ENCODE assay signal across 12 cellular contexts in the genomic region with DNA sequence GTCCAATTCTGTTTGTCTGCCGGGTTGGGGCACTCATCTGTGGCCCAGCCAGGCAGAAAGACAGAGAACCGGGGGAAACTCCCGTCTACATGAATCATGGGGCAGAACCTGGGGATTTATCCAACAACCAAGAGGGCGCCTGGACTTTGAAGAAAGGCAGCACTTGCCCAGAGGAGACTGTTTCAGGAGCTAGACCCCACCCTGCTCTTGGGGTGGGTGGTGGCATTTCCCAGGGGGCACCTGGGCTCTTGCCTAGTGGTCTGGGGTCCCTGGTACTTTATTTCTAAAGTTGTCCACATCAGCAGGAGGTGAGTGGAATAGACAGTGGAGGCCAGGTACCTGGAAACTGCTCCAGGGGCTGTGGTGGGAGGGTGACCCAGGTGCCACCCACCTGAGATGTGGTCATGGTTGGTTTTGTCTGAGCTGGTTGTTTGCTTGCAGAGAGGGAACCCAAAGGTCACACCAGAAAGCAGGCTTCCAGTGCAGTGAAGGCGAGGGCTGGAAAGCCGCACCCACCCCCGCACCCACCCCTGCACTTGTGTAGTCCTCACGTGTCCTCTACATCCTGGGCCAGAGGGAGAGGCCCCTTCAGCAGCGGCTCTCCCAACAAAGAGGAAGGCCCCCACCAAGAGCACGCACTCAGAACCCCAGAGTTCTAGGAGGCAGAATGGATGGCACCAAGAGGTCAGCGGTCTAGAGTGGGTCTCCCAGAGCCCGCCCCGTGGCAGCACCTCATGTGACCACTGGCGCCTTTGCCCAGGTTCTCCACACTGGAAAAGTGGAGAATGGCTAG.
DNase-seq lines count a peak whose midpoint lies in the region; ATAC-seq, FAIRE-seq and TF ChIP-seq lines count a peak whose summit lies in the region.
"Had no signal": no experiment of that assay in that cellular context is flagged by ENCODE, and none has a peak within 500 bp of the region (broad histone marks: within the 10 kb centered on the region; RNA-seq: fewer than 3 reads in every experiment).

No MANE protein-coding gene starts in this region.

- H3K27me3 Mint-ChIP-seq in astrocyte (ENCODE audit: low read depth, unreplicated experiment) (peaks cover 28% of the 10 kb centered on the region), T-cell (peaks cover 36 to 44% of the 10 kb centered on the region in 2 donors)

- peaks cover 2% of the 10 kb centered on the region for H3K36me3 Mint-ChIP-seq in astrocyte (ENCODE audit: low read depth, unreplicated experiment)
- no peaks in the 10 kb centered on the region for H3K36me3 Mint-ChIP-seq in T-cell
- H3K36me3 Mint-ChIP-seq: CD8-positive, alpha-beta T cell had no signal

- H3K4me1 Mint-ChIP-seq in astrocyte (ENCODE audit: low read depth, unreplicated experiment) (no peaks in the 10 kb centered on the region), T-cell (peaks cover 3 to 67% (median 7%) of the 10 kb centered on the region in 3 donors)

- no peak overlapping the region for H2AFZ ChIP-seq in astrocyte (ENCODE audit: low read depth, low read length)

- DNase-seq in AG20443 (ENCODE audit: low spot score) (peak; percentile 67), astrocyte (ENCODE audit: low read depth) (peak; percentile 31), T-cell (no peak), KG1 (lab: John Stamatoyannopoulos, UW) (no peak), NCI-H82 (lab: John Stamatoyannopoulos, UW) (no peak), NCI-H2081 treated with DMSO at 0.1 percent for 48 hours (lab: John Stamatoyannopoulos, UW) (no peak)
- DNase-seq: activated CD8-positive, alpha-beta memory T cell treated with anti-CD3 and anti-CD28 coated beads for 24 hours; amygdala; CD8-positive, alpha-beta T cell; left ventricle myocardium inferior had no signal

- WGBS in liver = 58% methylated on average over 14 of the region's 14 CpGs

- no peaks in the 10 kb centered on the region for H4K20me1 ChIP-seq in astrocyte (ENCODE audit: insufficient read depth, low read length)

- peaks cover 4% of the 10 kb centered on the region for H3K9me3 Mint-ChIP-seq in astrocyte (ENCODE audit: unreplicated experiment)
- no peaks in the 10 kb centered on the region for H3K9me3 Mint-ChIP-seq in T-cell
- H3K9me3 Mint-ChIP-seq: CD8-positive, alpha-beta T cell had no signal

- no peak overlapping the region for H3K9ac ChIP-seq in astrocyte (ENCODE audit: low read length)
- H3K9ac ChIP-seq in liver (ENCODE audit: low read depth in 1 of 2, low read length in 2 of 2) = no peak overlapping the region

- H3K4me3 Mint-ChIP-seq in astrocyte (ENCODE audit: unreplicated experiment) = no peak overlapping the region
- H3K4me3 Mint-ChIP-seq in T-cell = no peak overlapping the region
- H3K4me3 Mint-ChIP-seq: CD8-positive, alpha-beta T cell had no signal

- ATAC-seq in GM21619 (IDR thresholded peaks at IDR 0.05; ENCODE audit: unreplicated experiment) (peak; percentile 42), T-cell (replicated peaks in 1 of 4) (no peak)
- ATAC-seq: CD8-positive, alpha-beta T cell had no signal

- TF ChIP-seq CTCF in astrocyte (IDR thresholded peaks at IDR 0.05; ENCODE audit: insufficient read depth, low read depth, low read length) (no peak), liver (IDR thresholded peaks at IDR 0.05; ENCODE audit: low read depth, low read length, missing input control) (no peak)

- H3K27ac Mint-ChIP-seq in astrocyte (ENCODE audit: unreplicated experiment) = no peak overlapping the region
- no peak overlapping the region for H3K27ac Mint-ChIP-seq in T-cell
- H3K27ac Mint-ChIP-seq: CD8-positive, alpha-beta T cell had no signal

- no peak for TF ChIP-seq RAD21 in liver (IDR thresholded peaks at IDR 0.05)

- H3K27me3 ChIP-seq in astrocyte (ENCODE audit: insufficient read depth, low read length) (peaks cover 8% of the 10 kb centered on the region), liver (ENCODE audit: control insufficient read depth in 4 of 4, insufficient read depth in 4 of 4, low read length in 3 of 4) (no peaks in the 10 kb centered on the region)

- CTCF ChIA-PET in T-cell (lab: Charles Lee) = interaction anchor here in 1 of 2 donors (1.0 kb wide), 1 partner anchor 190 kb away, joined by 3 read pairs; no protein-coding TSS in a partner anchor

- no peak overlapping the region for H3K4me3 ChIP-seq in astrocyte (ENCODE audit: insufficient read depth, low read depth, low read length)
- no peak overlapping the region for H3K4me3 ChIP-seq in liver (ENCODE audit: low read depth in 1 of 3, low read length in 3 of 3)
- H3K4me3 ChIP-seq: left ventricle myocardium inferior had no signal

- no peak overlapping the region for H3K4me2 ChIP-seq in astrocyte (ENCODE audit: low read length)

- no peak overlapping the region for H3K27ac ChIP-seq in astrocyte (ENCODE audit: low read depth, low read length)
- no peak overlapping the region for H3K27ac ChIP-seq in liver (ENCODE audit: low read depth in 1 of 2, low read length in 2 of 2)
- H3K27ac ChIP-seq: left ventricle myocardium inferior had no signal

- H3K4me1 ChIP-seq in astrocyte (ENCODE audit: insufficient read depth, low read length) (no peaks in the 10 kb centered on the region), liver (ENCODE audit: control insufficient read depth in 4 of 4, insufficient read depth in 4 of 4, low read length in 3 of 4) (peaks cover 3 to 12% (median 7%) of the 10 kb centered on the region in 4 donors)

- H3K9me3 ChIP-seq in astrocyte (ENCODE audit: insufficient read depth, low read depth, low read length) (no peaks in the 10 kb centered on the region), liver (ENCODE audit: control insufficient read depth in 4 of 4, low read length in 3 of 4) (no peaks in the 10 kb centered on the region)
- H3K9me3 ChIP-seq: left ventricle myocardium inferior had no signal

- H3K36me3 ChIP-seq in astrocyte (ENCODE audit: insufficient read depth, low read length) (no peaks in the 10 kb centered on the region), liver (ENCODE audit: control insufficient read depth in 4 of 4, insufficient read depth in 3 of 4, low read depth in 1 of 4, low read length in 3 of 4) (no peaks in the 10 kb centered on the region)
- H3K36me3 ChIP-seq: left ventricle myocardium inferior had no signal

- FAIRE-seq in astrocyte (lab: Jason Lieb, UNC) = no peak

- POLR2A ChIA-PET in T-cell (lab: Charles Lee) = interaction anchor here in 1 of 2 donors (0.6 kb wide), 1 partner anchor 11 kb away, joined by 4 read pairs; no protein-coding TSS in a partner anchor

- no peaks in the 10 kb centered on the region for H3K79me2 ChIP-seq in astrocyte (ENCODE audit: insufficient read depth, low read length)

TF ChIP-seq in liver, 16 proteins besides CTCF, POLR2A, EP300 and RAD21:
- peak in 1 of 2 donors; percentile 32 for TF ChIP-seq EGR1 (IDR thresholded peaks at IDR 0.05; ENCODE audit: low read depth in 2 of 2)
- peak; percentile 41 for TF ChIP-seq SP1 (IDR thresholded peaks at IDR 0.05)
- peak in 1 of 2 donors; percentile 44 for TF ChIP-seq RXRA (IDR thresholded peaks at IDR 0.05)
- TF ChIP-seq HNF4A (conservative IDR thresholded peaks at IDR 0.05) = peak in 1 of 2 donors; percentile 15
- no peak for TF ChIP-seq GABPA (IDR thresholded peaks at IDR 0.05 in 1 of 2, conservative IDR thresholded peaks at IDR 0.05 in 1 of 2)
- no peak for TF ChIP-seq FOXA1 (IDR thresholded peaks at IDR 0.05)

Comparison
In these comparisons a context has a peak if more than half of its experiments do, and no peak if none do; other contexts are left out.
1. DNase-seq: peak in AG20443 (single experiment) and astrocyte (single experiment); none in T-cell (0 of 34), KG1 (single experiment), NCI-H82 (single experiment) and NCI-H2081 treated with DMSO at 0.1 percent for 48 hours (single experiment).